ENCODE assay signal across 8 cellular contexts in genomic region chr4:38670061-38670894, GRCh38. TPM values are rescaled to one million over a fixed set of nuclear protein-coding genes. Genes with fewer than 3 reads are reported as not detected.
DNase-seq lines count a peak whose midpoint lies in the region; ATAC-seq and TF ChIP-seq lines count a peak whose summit lies in the region.

No MANE protein-coding gene starts in this region.

- no peaks in the 10 kb centered on the region for H3K36me3 Mint-ChIP-seq in activated T-cell treated with anti-CD3 and anti-CD28 coated beads, Interleukin-2, amount 50 U/mL, for 24 hours (ENCODE audit: low read depth)
- H3K36me3 Mint-ChIP-seq in central memory CD8-positive, alpha-beta T cell (ENCODE audit: insufficient read depth), result peaks cover 35% of the 10 kb centered on the region
- no peaks in the 10 kb centered on the region for H3K36me3 Mint-ChIP-seq in T-helper 2 cell treated with Interferon-gamma antibody and Interleukin-4, amounts not matched to agents 5 μg/mL and 100 μg/mL, for 36 hours (ENCODE audit: low read depth)

- H3K27me3 ChIP-seq in mucosa of rectum (ENCODE audit: control insufficient read depth in 2 of 2, insufficient read depth in 2 of 2, low read length in 2 of 2) (no peaks in the 10 kb centered on the region), thyroid gland (no peaks in the 10 kb centered on the region)

- H3K4me1 ChIP-seq in mucosa of rectum (ENCODE audit: control insufficient read depth in 2 of 2, insufficient read depth in 2 of 2, low read length in 2 of 2) (peaks cover 67 to 78% of the 10 kb centered on the region in 2 donors), thyroid gland (peaks cover 83 to 86% of the 10 kb centered on the region in 2 donors)

- H3K27me3 Mint-ChIP-seq in activated T-cell treated with anti-CD3 and anti-CD28 coated beads, Interleukin-2, amount 50 U/mL, for 24 hours, result no peaks in the 10 kb centered on the region
- no peaks in the 10 kb centered on the region for H3K27me3 Mint-ChIP-seq in central memory CD8-positive, alpha-beta T cell
- peaks cover 49% of the 10 kb centered on the region for H3K27me3 Mint-ChIP-seq in T-helper 2 cell treated with Interferon-gamma antibody and Interleukin-4, amounts not matched to agents 5 μg/mL and 100 μg/mL, for 36 hours (ENCODE audit: low read depth)

- ATAC-seq in central memory CD8-positive, alpha-beta T cell (replicated peaks; ENCODE audit: extremely low read depth, poor library complexity, severe bottlenecking), result no peak

- no peak for TF ChIP-seq POLR2A in thyroid gland (IDR thresholded peaks at IDR 0.05)

- TF ChIP-seq CTCF in thyroid gland (IDR thresholded peaks at IDR 0.05), result no peak

- H3K9me3 ChIP-seq in mucosa of rectum (ENCODE audit: control insufficient read depth in 2 of 2, low read length in 2 of 2), result no peaks in the 10 kb centered on the region
- H3K9me3 ChIP-seq in thyroid gland, result no peaks in the 10 kb centered on the region

- H3K27ac Mint-ChIP-seq in activated T-cell treated with anti-CD3 and anti-CD28 coated beads, Interleukin-2, amount 50 U/mL, for 24 hours, result peak overlapping the region; percentile 12
- H3K27ac Mint-ChIP-seq in central memory CD8-positive, alpha-beta T cell (ENCODE audit: low read depth), result peak overlapping the region; percentile 95
- no peak overlapping the region for H3K27ac Mint-ChIP-seq in T-helper 2 cell treated with Interferon-gamma antibody and Interleukin-4, amounts not matched to agents 5 μg/mL and 100 μg/mL, for 36 hours

- 64 to 66% methylated on average over 7 of the region's 7 CpGs for WGBS in thyroid gland, 2 donors

- H3K4me1 Mint-ChIP-seq in activated T-cell treated with anti-CD3 and anti-CD28 coated beads, Interleukin-2, amount 50 U/mL, for 24 hours (ENCODE audit: low read depth), result peaks cover 96% of the 10 kb centered on the region
- H3K4me1 Mint-ChIP-seq in central memory CD8-positive, alpha-beta T cell, result peaks cover 83% of the 10 kb centered on the region
- peaks cover 46% of the 10 kb centered on the region for H3K4me1 Mint-ChIP-seq in T-helper 2 cell treated with Interferon-gamma antibody and Interleukin-4, amounts not matched to agents 5 μg/mL and 100 μg/mL, for 36 hours (ENCODE audit: low read depth)

- no peak for DNase-seq in activated T-cell treated with anti-CD3 and anti-CD28 coated beads, Interleukin-2, amount 50 U/mL, for 24 hours
- DNase-seq in activated T-cell treated with anti-CD3 and anti-CD28 coated beads for 4 hours (no peak), thyroid gland (no peak), cerebellar nuclear complex (lab: John Stamatoyannopoulos, UW) (no peak), KG1 (lab: John Stamatoyannopoulos, UW) (no peak)
- no peak for DNase-seq in central memory CD8-positive, alpha-beta T cell (ENCODE audit: low spot score in 2 of 2)
- no peak for DNase-seq in T-helper 2 cell treated with Interferon-gamma antibody and Interleukin-4, amounts not matched to agents 5 μg/mL and 100 μg/mL, for 36 hours (ENCODE audit: low spot score)

- H3K4me3 ChIP-seq in mucosa of rectum (ENCODE audit: low read length in 2 of 2), result peak overlapping the region in 1 of 2 donors; percentile 59
- no peak overlapping the region for H3K4me3 ChIP-seq in thyroid gland (replicated peaks in 1 of 3)

- intact Hi-C loops in thyroid gland (cut with DNase I), result loop anchor here (5.0 to 10.0 kb wide), 3 partner anchors 348 to 615 kb away; no protein-coding TSS in a partner anchor

- H3K4me3 Mint-ChIP-seq in activated T-cell treated with anti-CD3 and anti-CD28 coated beads, Interleukin-2, amount 50 U/mL, for 24 hours, result no peak overlapping the region
- H3K4me3 Mint-ChIP-seq in central memory CD8-positive, alpha-beta T cell, result peak overlapping the region; percentile 65
- H3K4me3 Mint-ChIP-seq in T-helper 2 cell treated with Interferon-gamma antibody and Interleukin-4, amounts not matched to agents 5 μg/mL and 100 μg/mL, for 36 hours, result no peak overlapping the region

- no peaks in the 10 kb centered on the region for H3K36me3 ChIP-seq in mucosa of rectum (ENCODE audit: control insufficient read depth in 2 of 2, insufficient read depth in 2 of 2, low read length in 2 of 2)
- H3K36me3 ChIP-seq in thyroid gland, result no peaks in the 10 kb centered on the region

- H3K9ac ChIP-seq in mucosa of rectum (ENCODE audit: low read depth in 1 of 2, low read length in 2 of 2), result peak overlapping the region; percentile 85 to 90

- no peaks in the 10 kb centered on the region for H3K9me3 Mint-ChIP-seq in activated T-cell treated with anti-CD3 and anti-CD28 coated beads, Interleukin-2, amount 50 U/mL, for 24 hours
- no peaks in the 10 kb centered on the region for H3K9me3 Mint-ChIP-seq in central memory CD8-positive, alpha-beta T cell
- no peaks in the 10 kb centered on the region for H3K9me3 Mint-ChIP-seq in T-helper 2 cell treated with Interferon-gamma antibody and Interleukin-4, amounts not matched to agents 5 μg/mL and 100 μg/mL, for 36 hours

- peak overlapping the region; percentile 98 to 99 for H3K27ac ChIP-seq in mucosa of rectum (ENCODE audit: low read depth in 2 of 2, low read length in 2 of 2)
- H3K27ac ChIP-seq in thyroid gland, result peak overlapping the region; percentile 73 to 97 (median 91)

RNA-seq across cellular contexts. Expression of gene KLF3, which starts 6.3 kb away (rescaled TPM):
- 10 to 100 TPM; 60.4 to 71.2 (median 64.8) TPM for total RNA-seq in thyroid gland
